In the genomic region with DNA sequence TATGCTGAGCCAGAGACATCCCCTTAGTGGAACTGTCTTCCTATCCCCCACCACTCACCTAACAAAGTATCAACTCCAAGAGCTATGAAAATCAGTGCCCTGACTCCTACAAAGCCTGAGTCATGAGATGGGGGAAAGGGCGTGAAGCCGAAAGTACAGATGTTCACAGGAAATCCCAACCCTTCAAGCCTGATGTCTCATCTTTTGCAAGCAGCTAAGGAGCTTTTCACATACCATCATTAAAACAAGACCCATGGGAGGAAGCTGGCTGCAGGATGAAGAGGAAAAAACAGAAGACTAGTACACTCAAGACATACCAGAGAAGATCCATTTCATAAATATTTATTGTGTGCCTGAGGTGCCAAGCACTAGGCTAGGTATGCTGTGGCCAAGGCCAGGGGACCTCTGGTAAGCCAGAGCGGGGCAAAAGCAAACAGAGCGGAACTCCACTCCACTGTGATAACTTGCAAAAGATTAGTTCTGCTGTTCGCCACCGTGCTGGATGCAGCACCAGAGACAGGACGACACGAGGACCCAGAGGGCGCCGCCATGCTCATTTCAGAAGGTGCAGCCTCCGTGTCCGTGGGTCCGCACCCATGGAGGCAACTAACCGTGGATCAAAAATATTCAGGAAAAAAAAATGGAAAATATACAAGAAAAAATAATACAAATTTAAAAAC, we compare ENCODE assay signal across 9 cellular contexts. TPM values are rescaled to one million over a fixed set of nuclear protein-coding genes. Genes with fewer than 3 reads are reported as not detected.
DNase-seq lines count a peak whose midpoint lies in the region; ATAC-seq, FAIRE-seq and TF ChIP-seq lines count a peak whose summit lies in the region.
"Had no signal": no experiment of that assay in that cellular context is flagged by ENCODE, and none has a peak within 500 bp of the region (broad histone marks: within the 10 kb centered on the region; RNA-seq: fewer than 3 reads in every experiment).

No MANE protein-coding gene starts in this region.

- H3K4me3 ChIP-seq in PC-3 (ENCODE audit: low read length) (peak overlapping the region; percentile 45), endothelial cell of umbilical vein (replicated peaks in 1 of 3; ENCODE audit: insufficient read depth in 1 of 3, low read depth in 1 of 3, low read length in 3 of 3) (no peak overlapping the region)

- H3K9me2 ChIP-seq in PC-3 (replicated peaks; ENCODE audit: low read length), result no peaks in the 10 kb centered on the region

- H3K9ac ChIP-seq in PC-3 (ENCODE audit: low read length) (peak overlapping the region; percentile 86), endothelial cell of umbilical vein (replicated peaks; ENCODE audit: extremely low read depth, insufficient read depth, low read length) (no peak overlapping the region)

- H3K4me1 ChIP-seq in PC-3 (ENCODE audit: insufficient read depth, low read length), result peaks cover 46% of the 10 kb centered on the region
- H3K4me1 ChIP-seq in endothelial cell of umbilical vein (ENCODE audit: control insufficient read depth, extremely low read depth, insufficient read depth, low read length), result peaks cover 33% of the 10 kb centered on the region

- H3K4me3 Mint-ChIP-seq in progenitor cell of endocrine pancreas (ENCODE audit: low read depth), result no peak overlapping the region
- no peak overlapping the region for H3K4me3 Mint-ChIP-seq in activated CD8-positive, alpha-beta memory T cell treated with anti-CD3 and anti-CD28 coated beads, Interleukin-2, amount 10 ng/mL, durations not matched to agents 7 days and 5 days

- intact Hi-C loops in PC-3 (cut with micrococcal nuclease) (no loop called here), endothelial cell of umbilical vein (cut with micrococcal nuclease) (no loop called here)

- H3K9me3 Mint-ChIP-seq in progenitor cell of endocrine pancreas (ENCODE audit: low read depth), result no peaks in the 10 kb centered on the region
- H3K9me3 Mint-ChIP-seq in activated CD8-positive, alpha-beta memory T cell treated with anti-CD3 and anti-CD28 coated beads, Interleukin-2, amount 10 ng/mL, durations not matched to agents 7 days and 5 days (ENCODE audit: low read depth), result no peaks in the 10 kb centered on the region

- H3K27ac Mint-ChIP-seq in progenitor cell of endocrine pancreas, result peak overlapping the region; percentile 8
- no peak overlapping the region for H3K27ac Mint-ChIP-seq in activated CD8-positive, alpha-beta memory T cell treated with anti-CD3 and anti-CD28 coated beads, Interleukin-2, amount 10 ng/mL, durations not matched to agents 7 days and 5 days

- no peak for TF ChIP-seq POLR2A in endothelial cell of umbilical vein (IDR thresholded peaks at IDR 0.05; ENCODE audit: low read depth, low read length)

- no peaks in the 10 kb centered on the region for H3K36me3 ChIP-seq in PC-3 (ENCODE audit: low read depth, low read length)
- no peaks in the 10 kb centered on the region for H3K36me3 ChIP-seq in endothelial cell of umbilical vein (ENCODE audit: control insufficient read depth in 2 of 2, extremely low read depth in 1 of 2, insufficient read depth in 2 of 2, low read length in 2 of 2)

- no peaks in the 10 kb centered on the region for H3K27me3 Mint-ChIP-seq in progenitor cell of endocrine pancreas
- no peaks in the 10 kb centered on the region for H3K27me3 Mint-ChIP-seq in activated CD8-positive, alpha-beta memory T cell treated with anti-CD3 and anti-CD28 coated beads, Interleukin-2, amount 10 ng/mL, durations not matched to agents 7 days and 5 days

- peaks cover 14% of the 10 kb centered on the region for H3F3A ChIP-seq in PC-3 (ENCODE audit: low read length, unreplicated experiment)

- dilution Hi-C loops in endothelial cell of umbilical vein (cut with MboI; ENCODE audit: extremely low pct_ligation_motif_present, low sequenced_read_pairs), result no loop called here

- TF ChIP-seq CTCF in PC-3 (conservative IDR thresholded peaks at IDR 0.05; ENCODE audit: low read depth, low read length) (no peak), endothelial cell of umbilical vein (IDR thresholded peaks at IDR 0.05; ENCODE audit: extremely low read depth in 1 of 2, insufficient read depth in 1 of 2, low read depth in 1 of 2, low read length in 2 of 2) (no peak), progenitor cell of endocrine pancreas (IDR thresholded peaks at IDR 0.05; ENCODE audit: unreplicated experiment) (no peak), GM20000 (IDR thresholded peaks at IDR 0.05; ENCODE audit: extremely low read depth, missing control alignments) (no peak)

- CTCF ChIA-PET in PC-3 (lab: Charles Lee) (interaction anchor here (0.8 to 1.0 kb wide), 2 partner anchors 11 to 23 kb away, joined by 4 to 6 read pairs; no protein-coding TSS in a partner anchor), endothelial cell of umbilical vein (lab: Charles Lee) (interaction anchor here (0.8 to 3.2 kb wide), 4 partner anchors 11 to 24 kb away, joined by 3 to 36 read pairs (median 16); no protein-coding TSS in a partner anchor)
- CTCF ChIA-PET in activated CD8-positive, alpha-beta memory T cell treated with anti-CD3 and anti-CD28 coated beads, Interleukin-2, amount 10 ng/mL, durations not matched to agents 7 days and 5 days (lab: Charles Lee), result interaction anchor here (0.6 to 7.3 kb wide), 4 partner anchors 11 to 322 kb away, joined by 4 to 94 read pairs (median 38); no protein-coding TSS in a partner anchor

- peak overlapping the region; percentile 99 for H3K27ac ChIP-seq in PC-3 (ENCODE audit: low read length)
- peak overlapping the region; percentile 47 for H3K27ac ChIP-seq in endothelial cell of umbilical vein (ENCODE audit: insufficient read depth, low read depth, low read length)

- H3K4me2 ChIP-seq in PC-3 (ENCODE audit: low read length) (peak overlapping the region; percentile 66), endothelial cell of umbilical vein (ENCODE audit: insufficient read depth, low read length) (peak overlapping the region; percentile 49)

- FAIRE-seq in endothelial cell of umbilical vein (lab: Jason Lieb, UNC), result peak; percentile 95

- H3K27me3 ChIP-seq in PC-3 (ENCODE audit: low read length) (no peaks in the 10 kb centered on the region), endothelial cell of umbilical vein (ENCODE audit: control insufficient read depth in 2 of 2, insufficient read depth in 2 of 2, low read length in 2 of 2) (no peaks in the 10 kb centered on the region)

- DNase-seq in CD1c-positive myeloid dendritic cell (ENCODE audit: extremely low spot score), result peak; percentile 72
- peak; percentile 87 for DNase-seq in PC-3
- peak; percentile 43 for DNase-seq in endothelial cell of umbilical vein (ENCODE audit: low read depth, low spot score)
- no peak for DNase-seq in progenitor cell of endocrine pancreas (ENCODE audit: low spot score, unreplicated experiment)
- DNase-seq in GM20000 (ENCODE audit: low spot score), result no peak
- no peak for DNase-seq in activated CD8-positive, alpha-beta memory T cell treated with anti-CD3 and anti-CD28 coated beads, Interleukin-2, amount 10 ng/mL, durations not matched to agents 7 days and 5 days
- DNase-seq: NCI-H1694 treated with DMSO at 0.1 percent for 48 hours had no signal

- H3K79me2 ChIP-seq in PC-3 (ENCODE audit: low read length) (peaks cover 6% of the 10 kb centered on the region), endothelial cell of umbilical vein (ENCODE audit: control insufficient read depth, insufficient read depth, low read length) (no peaks in the 10 kb centered on the region)

- H2AFZ ChIP-seq in PC-3 (ENCODE audit: low read length), result no peak overlapping the region
- no peak overlapping the region for H2AFZ ChIP-seq in endothelial cell of umbilical vein (ENCODE audit: low read depth, low read length)

- H3K9me1 ChIP-seq in endothelial cell of umbilical vein (replicated peaks; ENCODE audit: control insufficient read depth, extremely low read depth, insufficient read depth, low read length), result no peaks in the 10 kb centered on the region

- H4K20me1 ChIP-seq in PC-3 (ENCODE audit: low read length), result no peaks in the 10 kb centered on the region
- no peaks in the 10 kb centered on the region for H4K20me1 ChIP-seq in endothelial cell of umbilical vein (replicated peaks; ENCODE audit: control insufficient read depth, extremely low read depth, insufficient read depth, low read length)

- peaks cover 1% of the 10 kb centered on the region for H3K36me3 Mint-ChIP-seq in progenitor cell of endocrine pancreas (ENCODE audit: insufficient read depth)
- H3K36me3 Mint-ChIP-seq in activated CD8-positive, alpha-beta memory T cell treated with anti-CD3 and anti-CD28 coated beads, Interleukin-2, amount 10 ng/mL, durations not matched to agents 7 days and 5 days, result no peaks in the 10 kb centered on the region

- H3K9me3 ChIP-seq in PC-3 (ENCODE audit: low read length) (no peaks in the 10 kb centered on the region), endothelial cell of umbilical vein (replicated peaks; ENCODE audit: control insufficient read depth, insufficient read depth, low read length) (no peaks in the 10 kb centered on the region)

- peak; percentile 15 for ATAC-seq in PC-3
- no peak for ATAC-seq in activated CD8-positive, alpha-beta memory T cell treated with anti-CD3 and anti-CD28 coated beads, Interleukin-2, amount 10 ng/mL, durations not matched to agents 7 days and 5 days
- ATAC-seq in GM19467 (IDR thresholded peaks at IDR 0.05; ENCODE audit: unreplicated experiment), result no peak
- ATAC-seq in HG03442 (IDR thresholded peaks at IDR 0.05; ENCODE audit: unreplicated experiment), result no peak

- BruUV-seq in PC-3 (replicated peaks; lab: Mats Ljungman, UMichigan) (TSS peak; percentile 42), endothelial cell of umbilical vein (replicated peaks; lab: Mats Ljungman, UMichigan) (no TSS peak)

- peaks cover 17% of the 10 kb centered on the region for H3K4me1 Mint-ChIP-seq in progenitor cell of endocrine pancreas (ENCODE audit: low read depth)
- peaks cover 29% of the 10 kb centered on the region for H3K4me1 Mint-ChIP-seq in activated CD8-positive, alpha-beta memory T cell treated with anti-CD3 and anti-CD28 coated beads, Interleukin-2, amount 10 ng/mL, durations not matched to agents 7 days and 5 days

- POLR2A ChIA-PET in PC-3 (lab: Charles Lee; ENCODE audit: unreplicated experiment), result interaction anchor here (0.7 kb wide), 1 partner anchor 13 kb away, joined by 3 read pairs; no protein-coding TSS in a partner anchor
- POLR2A ChIA-PET in endothelial cell of umbilical vein (lab: Charles Lee), result no interaction called here

RNA-seq across cellular contexts. Expression of a gene that starts 4.5 kb away (rescaled TPM):
- 19.1 and 26.0 TPM in 2 replicates for total RNA-seq in PC-3 (2014; rRNA removed)
- 21.6 TPM in 2 replicates for total RNA-seq in endothelial cell of umbilical vein
- polyA plus RNA-seq in endothelial cell of umbilical vein, result 4.1 and 6.6 TPM in 2 replicates
- polyA plus RNA-seq in endothelial cell of umbilical vein (2011; cell fraction: cytosol; rRNA removed), result 3.1 and 3.8 TPM in 2 replicates
- 16.3 and 21.0 TPM in 2 replicates for polyA plus RNA-seq in endothelial cell of umbilical vein (2011; cell fraction: nucleus; rRNA removed)
- 8.5 and 13.1 TPM in 2 replicates for polyA plus RNA-seq in endothelial cell of umbilical vein (2012)
- 5.5 and 8.6 TPM in 2 replicates for polyA minus RNA-seq in endothelial cell of umbilical vein
- polyA minus RNA-seq in endothelial cell of umbilical vein (2011; cell fraction: cytosol; rRNA and poly(A)+ RNA removed), result 7.8 TPM
- 7.6 and 17.2 TPM in 2 replicates for polyA minus RNA-seq in endothelial cell of umbilical vein (2011; cell fraction: nucleus; rRNA and poly(A)+ RNA removed)
- total RNA-seq in progenitor cell of endocrine pancreas, result 32.1 and 35.5 TPM in 2 replicates
- 10 to 100 TPM; 26.0 to 31.9 TPM for total RNA-seq in activated CD8-positive, alpha-beta memory T cell treated with anti-CD3 and anti-CD28 coated beads, Interleukin-2, amount 10 ng/mL, durations not matched to agents 7 days and 5 days

Comparison
In these comparisons a context has a peak if more than half of its experiments do, and no peak if none do; other contexts are left out.
1. DNase-seq: peak in CD1c-positive myeloid dendritic cell (single experiment), PC-3 (single experiment) and endothelial cell of umbilical vein (single experiment); none in progenitor cell of endocrine pancreas (single experiment), GM20000 (single experiment) and activated CD8-positive, alpha-beta memory T cell treated with anti-CD3 and anti-CD28 coated beads, Interleukin-2, amount 10 ng/mL, durations not matched to agents 7 days and 5 days (single experiment).